ENCODE assay signal across 1 cellular context in genomic region chr5:95873351-95873750, GRCh38.
TF ChIP-seq lines count a peak whose summit lies in the region.

No MANE protein-coding gene starts in this region.

TF ChIP-seq in HepG2, 621 proteins besides CTCF, POLR2A, EP300 and RAD21:
- TF ChIP-seq HNF4G (IDR thresholded peaks at IDR 0.05; ENCODE audit: borderline replicate concordance, low read depth, low read length) (peak; percentile 29; the same call in 1 of the 2 replicates), HNF4G (CRISPR knock-in tag; IDR thresholded peaks at IDR 0.05; ENCODE audit: borderline replicate concordance, low read depth) (no peak), TMF1 (CRISPR knock-in tag; IDR thresholded peaks at IDR 0.05; ENCODE audit: low read depth) (no peak), ZBTB20 (CRISPR knock-in tag; IDR thresholded peaks at IDR 0.05; ENCODE audit: borderline replicate concordance, low read depth) (no peak), HNF4A (CRISPR knock-in tag; IDR thresholded peaks at IDR 0.05) (peak; percentile 67), TIGD3 (CRISPR knock-in tag; IDR thresholded peaks at IDR 0.05; ENCODE audit: borderline replicate concordance) (no peak), ZNF629 (CRISPR knock-in tag; conservative IDR thresholded peaks at IDR 0.05) (peak; percentile 39; the same call in 1 of the 2 replicates), ZMYM3 (CRISPR knock-in tag; IDR thresholded peaks at IDR 0.05) (peak; percentile 73), ZNF768 (CRISPR knock-in tag; IDR thresholded peaks at IDR 0.05) (peak; percentile 71; the same call in 1 of the 2 replicates)
- TF ChIP-seq, protein P1, sequence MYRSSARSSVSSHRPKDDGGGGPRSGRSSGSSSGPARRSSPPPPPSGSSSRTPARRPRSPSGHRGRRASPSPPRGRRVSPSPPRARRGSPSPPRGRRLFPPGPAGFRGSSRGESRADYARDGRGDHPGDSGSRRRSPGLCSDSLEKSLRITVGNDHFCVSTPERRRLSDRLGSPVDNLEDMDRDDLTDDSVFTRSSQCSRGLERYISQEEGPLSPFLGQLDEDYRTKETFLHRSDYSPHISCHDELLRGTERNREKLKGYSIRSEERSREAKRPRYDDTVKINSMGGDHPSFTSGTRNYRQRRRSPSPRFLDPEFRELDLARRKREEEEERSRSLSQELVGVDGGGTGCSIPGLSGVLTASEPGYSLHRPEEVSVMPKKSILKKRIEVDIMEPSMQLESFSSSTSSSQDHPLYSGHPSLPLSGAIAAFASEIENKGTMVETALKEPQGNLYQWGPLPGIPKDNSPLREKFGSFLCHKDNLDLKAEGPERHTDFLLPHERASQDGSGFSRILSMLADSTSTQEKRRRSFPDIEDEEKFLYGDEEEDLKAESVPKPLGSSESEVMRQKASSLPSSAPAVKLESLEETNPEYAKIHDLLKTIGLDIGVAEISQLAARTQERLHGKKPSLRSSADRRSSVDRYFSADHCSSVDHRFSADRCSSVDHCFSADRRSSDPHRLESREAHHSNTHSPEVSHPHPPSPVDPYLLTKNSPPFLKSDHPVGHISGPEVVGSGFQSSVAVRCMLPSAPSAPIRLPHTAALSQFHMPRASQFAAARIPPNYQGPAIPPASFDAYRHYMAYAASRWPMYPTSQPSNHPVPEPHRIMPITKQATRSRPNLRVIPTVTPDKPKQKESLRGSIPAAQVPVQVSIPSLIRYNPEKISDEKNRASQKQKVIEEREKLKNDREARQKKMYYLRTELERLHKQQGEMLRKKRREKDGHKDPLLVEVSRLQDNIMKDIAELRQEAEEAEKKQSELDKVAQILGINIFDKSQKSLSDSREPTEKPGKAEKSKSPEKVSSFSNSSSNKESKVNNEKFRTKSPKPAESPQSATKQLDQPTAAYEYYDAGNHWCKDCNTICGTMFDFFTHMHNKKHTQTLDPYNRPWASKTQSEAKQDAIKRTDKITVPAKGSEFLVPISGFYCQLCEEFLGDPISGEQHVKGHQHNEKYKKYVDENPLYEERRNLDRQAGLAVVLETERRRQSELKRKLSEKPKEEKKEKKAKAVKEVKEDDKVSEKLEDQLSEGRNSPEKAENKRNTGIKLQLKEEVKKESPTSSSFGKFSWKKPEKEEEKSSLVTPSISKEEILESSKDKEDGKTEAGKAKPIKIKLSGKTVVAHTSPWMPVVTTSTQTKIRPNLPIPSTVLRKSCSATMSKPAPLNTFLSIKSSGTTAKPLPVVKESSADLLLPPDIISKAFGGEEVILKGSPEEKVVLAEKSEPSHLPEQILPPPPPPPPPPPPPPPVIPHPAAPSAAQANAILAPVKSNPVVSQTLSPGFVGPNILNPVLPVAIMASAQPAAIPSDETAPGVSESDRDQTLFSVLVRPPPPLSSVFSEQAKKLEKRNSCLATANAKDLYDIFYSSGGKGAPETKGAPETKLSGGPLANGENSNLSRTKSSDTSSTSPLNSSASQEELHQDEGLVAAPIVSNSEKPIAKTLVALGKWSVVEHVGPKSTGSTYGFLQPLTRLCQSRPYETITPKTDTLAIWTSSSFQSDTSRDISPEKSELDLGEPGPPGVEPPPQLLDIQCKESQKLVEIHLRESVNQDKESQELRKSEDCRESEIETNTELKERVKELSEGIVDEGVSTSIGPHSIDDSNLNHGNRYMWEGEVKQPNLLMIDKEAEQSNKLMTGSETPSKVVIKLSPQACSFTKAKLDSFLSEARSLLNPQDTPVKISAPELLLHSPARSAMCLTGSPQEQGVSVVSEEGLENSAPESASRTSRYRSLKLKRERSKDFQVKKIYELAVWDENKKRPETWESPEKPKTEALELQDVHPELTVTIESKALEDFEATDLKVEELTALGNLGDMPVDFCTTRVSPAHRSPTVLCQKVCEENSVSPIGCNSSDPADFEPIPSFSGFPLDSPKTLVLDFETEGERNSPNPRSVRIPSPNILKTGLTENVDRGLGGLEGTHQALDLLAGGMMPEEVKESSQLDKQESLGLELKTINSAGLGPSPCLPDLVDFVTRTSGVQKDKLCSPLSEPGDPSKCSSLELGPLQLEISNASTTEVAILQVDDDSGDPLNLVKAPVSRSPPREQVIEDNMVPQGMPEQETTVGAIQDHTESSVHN (CRISPR knock-in tag; IDR thresholded peaks at IDR 0.05), result no peak
